9 cellular contexts compared by ENCODE assay signal in the genomic region with DNA sequence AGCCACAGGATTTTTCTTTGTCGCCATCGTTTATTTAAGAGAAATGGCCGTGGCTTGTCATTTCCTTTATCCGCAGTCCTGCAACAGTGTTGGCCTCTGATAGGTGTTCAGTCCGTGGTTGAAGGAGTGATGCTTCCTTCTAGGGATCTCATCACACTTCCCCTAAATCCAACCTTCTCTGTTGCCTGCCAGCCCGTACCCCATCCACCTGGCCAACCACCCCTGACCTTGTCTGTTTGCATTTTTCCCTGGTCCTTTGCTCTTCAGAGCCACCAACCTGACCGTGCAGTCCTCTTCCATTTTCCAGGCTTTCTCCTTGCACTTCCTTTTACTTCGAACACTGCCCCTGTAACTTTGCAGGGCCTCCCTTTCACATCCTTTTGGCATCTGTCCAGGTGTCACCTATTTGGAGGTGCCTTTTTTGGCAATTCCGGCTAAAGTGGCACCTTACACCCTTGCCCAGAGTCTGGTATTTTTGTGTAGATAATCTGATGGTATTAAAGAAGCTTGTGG.
DNase-seq lines count a peak whose midpoint lies in the region; ATAC-seq lines count a peak whose summit lies in the region.
"Had no signal": no experiment of that assay in that cellular context is flagged by ENCODE, and none has a peak within 500 bp of the region (broad histone marks: within the 10 kb centered on the region; RNA-seq: fewer than 3 reads in every experiment).

No MANE protein-coding gene starts in this region.

- no peaks in the 10 kb centered on the region for H3K4me1 ChIP-seq in NT2/D1 (ENCODE audit: insufficient read depth, insufficient read length)
- peaks cover 9 to 21% of the 10 kb centered on the region in 2 donors for H3K4me1 ChIP-seq in muscle layer of duodenum (ENCODE audit: control insufficient read depth in 1 of 2, insufficient read depth in 2 of 2, low read length in 2 of 2)

- H3K27ac Mint-ChIP-seq in stimulated activated naive CD8-positive, alpha-beta T cell treated with anti-CD3 and anti-CD28 coated beads, Interleukin-15, amount 100 ng/mL, for 72 hours, result no peak overlapping the region

- H3K27ac ChIP-seq in cingulate gyrus (ENCODE audit: low read depth, low read length), result peak overlapping the region; percentile 98
- peak overlapping the region; percentile 100 for H3K27ac ChIP-seq in muscle layer of duodenum (ENCODE audit: low read length)

- peaks cover 41% of the 10 kb centered on the region for H3K36me3 ChIP-seq in NT2/D1 (ENCODE audit: insufficient read depth, insufficient read length, low read length)
- peaks cover 15 to 40% of the 10 kb centered on the region in 2 donors for H3K36me3 ChIP-seq in muscle layer of duodenum (ENCODE audit: control insufficient read depth in 1 of 2, insufficient read depth in 2 of 2, low read length in 2 of 2)

- no peaks in the 10 kb centered on the region for H3K9me3 ChIP-seq in NT2/D1 (ENCODE audit: insufficient read depth, low read length)
- peaks cover 0 to 2% of the 10 kb centered on the region in 2 donors for H3K9me3 ChIP-seq in muscle layer of duodenum (ENCODE audit: control insufficient read depth in 1 of 2, low read length in 2 of 2)

- ATAC-seq in stimulated activated naive CD8-positive, alpha-beta T cell treated with anti-CD3 and anti-CD28 coated beads, Interleukin-15, amount 100 ng/mL, for 72 hours, result no peak
- ATAC-seq in stimulated activated naive CD8-positive, alpha-beta T cell treated with anti-CD3 and anti-CD28 coated beads, Interleukin-15, Interleukin-2, amounts not matched to agents 100 U/mL and 50 U/mL, for 24 hours, result no peak
- no peak for ATAC-seq in GM18520 (IDR thresholded peaks at IDR 0.05; ENCODE audit: unreplicated experiment)

- H3K4me1 Mint-ChIP-seq in stimulated activated naive CD8-positive, alpha-beta T cell treated with anti-CD3 and anti-CD28 coated beads, Interleukin-15, amount 100 ng/mL, for 72 hours, result peaks cover 39% of the 10 kb centered on the region

- peak; percentile 22 to 54 for DNase-seq in stimulated activated naive CD8-positive, alpha-beta T cell treated with anti-CD3 and anti-CD28 coated beads, Interleukin-15, amount 100 ng/mL, for 72 hours
- no peak for DNase-seq in stimulated activated naive CD8-positive, alpha-beta T cell treated with anti-CD3 and anti-CD28 coated beads, Interleukin-15, Interleukin-2, amounts not matched to agents 100 U/mL and 50 U/mL, for 24 hours
- DNase-seq in NT2/D1 (ENCODE audit: low read depth, low spot score) (no peak), NCI-H510A treated with DMSO at 0.1 percent for 48 hours (lab: John Stamatoyannopoulos, UW) (no peak), hippocampal formation (lab: John Stamatoyannopoulos, UW) (no peak)

- peak overlapping the region; percentile 95 for H3K9ac ChIP-seq in NT2/D1 (ENCODE audit: insufficient read length, low read depth)

- H3K4me3 ChIP-seq in NT2/D1 (ENCODE audit: insufficient read length, low read depth) (peak overlapping the region; percentile 93), muscle layer of duodenum (ENCODE audit: low read depth in 1 of 2, low read length in 2 of 2) (peak overlapping the region; percentile 76 to 91)

- no peaks in the 10 kb centered on the region for H3K27me3 Mint-ChIP-seq in stimulated activated naive CD8-positive, alpha-beta T cell treated with anti-CD3 and anti-CD28 coated beads, Interleukin-15, amount 100 ng/mL, for 72 hours

- H3K27me3 ChIP-seq in NT2/D1 (ENCODE audit: insufficient read depth, insufficient read length) (no peaks in the 10 kb centered on the region), muscle layer of duodenum (ENCODE audit: low read depth, low read length) (no peaks in the 10 kb centered on the region)

- H3K4me3 Mint-ChIP-seq in stimulated activated naive CD8-positive, alpha-beta T cell treated with anti-CD3 and anti-CD28 coated beads, Interleukin-15, amount 100 ng/mL, for 72 hours, result no peak overlapping the region

- peaks cover 0 to 6% of the 10 kb centered on the region in 2 donors for H3K9me3 Mint-ChIP-seq in stimulated activated naive CD8-positive, alpha-beta T cell treated with anti-CD3 and anti-CD28 coated beads, Interleukin-15, amount 100 ng/mL, for 72 hours
- H3K9me3 Mint-ChIP-seq: nephron had no signal

Comparison
In these comparisons a context has a peak if more than half of its experiments do, and no peak if none do; other contexts are left out.
1. DNase-seq: peak in stimulated activated naive CD8-positive, alpha-beta T cell treated with anti-CD3 and anti-CD28 coated beads, Interleukin-15, amount 100 ng/mL, for 72 hours (2 of 2); none in stimulated activated naive CD8-positive, alpha-beta T cell treated with anti-CD3 and anti-CD28 coated beads, Interleukin-15, Interleukin-2, amounts not matched to agents 100 U/mL and 50 U/mL, for 24 hours (single experiment), NT2/D1 (single experiment), NCI-H510A treated with DMSO at 0.1 percent for 48 hours (single experiment) and hippocampal formation (0 of 2).